1 cellular context compared by ENCODE assay signal in genomic region chr13:26961890-26962615, GRCh38.
TF ChIP-seq lines count a peak whose summit lies in the region.

No MANE protein-coding gene starts in this region.

TF ChIP-seq in HepG2, 621 proteins besides CTCF, POLR2A, EP300 and RAD21 (continued from another document and continues in another):
- peak; percentile 99 for TF ChIP-seq ZNF687 (CRISPR knock-in tag; IDR thresholded peaks at IDR 0.05)
- peak; percentile 81 for TF ChIP-seq MNT (IDR thresholded peaks at IDR 0.05)
- TF ChIP-seq TOPORS (CRISPR knock-in tag; IDR thresholded peaks at IDR 0.05): no peak
- no peak for TF ChIP-seq TBL1XR1 (IDR thresholded peaks at IDR 0.05; ENCODE audit: borderline replicate concordance, low read length, partially characterized antibody)
- no peak for TF ChIP-seq ZNF230 (CRISPR knock-in tag; IDR thresholded peaks at IDR 0.05)
- TF ChIP-seq ZNF614 (CRISPR knock-in tag; IDR thresholded peaks at IDR 0.05; ENCODE audit: borderline replicate concordance): peak; percentile 35; the same call in 1 of the 2 replicates
- no peak for TF ChIP-seq ZNF7 (CRISPR knock-in tag; IDR thresholded peaks at IDR 0.05)
- TF ChIP-seq NCOR1 (IDR thresholded peaks at IDR 0.05; ENCODE audit: borderline replicate concordance, low read length): no peak; the same call in 1 of the 2 replicates
- peak; percentile 71 for TF ChIP-seq DPF2 (CRISPR knock-in tag; IDR thresholded peaks at IDR 0.05; ENCODE audit: borderline replicate concordance, low read depth)
- no peak for TF ChIP-seq ZNF317 (CRISPR knock-in tag; IDR thresholded peaks at IDR 0.05)
- no peak for TF ChIP-seq ZNF749 (CRISPR knock-in tag; IDR thresholded peaks at IDR 0.05; ENCODE audit: borderline replicate concordance)
- TF ChIP-seq ZNF850 (CRISPR knock-in tag; conservative IDR thresholded peaks at IDR 0.05): no peak
- no peak for TF ChIP-seq BRD4 (CRISPR knock-in tag; IDR thresholded peaks at IDR 0.05)
- TF ChIP-seq RELA (CRISPR knock-in tag; IDR thresholded peaks at IDR 0.05): 0 out of 2 replicates have a peak, but pooled peaks have one; percentile 71
- no peak for TF ChIP-seq ZFP90 (CRISPR knock-in tag; IDR thresholded peaks at IDR 0.05; ENCODE audit: borderline replicate concordance)
- TF ChIP-seq DR1 (CRISPR knock-in tag; IDR thresholded peaks at IDR 0.05): no peak
- no peak for TF ChIP-seq SCMH1 (CRISPR knock-in tag; IDR thresholded peaks at IDR 0.05; ENCODE audit: borderline replicate concordance)
- TF ChIP-seq ADNP (CRISPR knock-in tag; IDR thresholded peaks at IDR 0.05): 0 out of 2 replicates have a peak, but pooled peaks have one; percentile 5
- peak; percentile 68; the same call in 1 of the 2 replicates for TF ChIP-seq ZNF318 (CRISPR knock-in tag; IDR thresholded peaks at IDR 0.05)
- TF ChIP-seq ARNT (IDR thresholded peaks at IDR 0.05): no peak
- 0 out of 2 replicates have a peak, but pooled peaks have one; percentile 27 for TF ChIP-seq PATZ1 (CRISPR knock-in tag; IDR thresholded peaks at IDR 0.05)
- TF ChIP-seq RORA (CRISPR knock-in tag; IDR thresholded peaks at IDR 0.05): no peak
- TF ChIP-seq SAP130 (CRISPR knock-in tag; IDR thresholded peaks at IDR 0.05; ENCODE audit: low read depth): peak; percentile 96
- TF ChIP-seq IKZF1 (IDR thresholded peaks at IDR 0.05): no peak
- TF ChIP-seq ZNF343 (CRISPR knock-in tag; IDR thresholded peaks at IDR 0.05): no peak
- peak; percentile 90; the same call in 1 of the 2 replicates for TF ChIP-seq SNAI1 (CRISPR knock-in tag; IDR thresholded peaks at IDR 0.05; ENCODE audit: borderline replicate concordance)
- no peak for TF ChIP-seq ZFP1 (CRISPR knock-in tag; IDR thresholded peaks at IDR 0.05)
- no peak for TF ChIP-seq FLYWCH1 (CRISPR knock-in tag; IDR thresholded peaks at IDR 0.05)
- peak; percentile 64; the same call in 1 of the 2 replicates for TF ChIP-seq ZBTB43 (CRISPR knock-in tag; conservative IDR thresholded peaks at IDR 0.05)
- peak; percentile 43; the same call in 1 of the 2 replicates for TF ChIP-seq ZNF414 (CRISPR knock-in tag; IDR thresholded peaks at IDR 0.05)
- peak; percentile 53; the same call in 1 of the 2 replicates for TF ChIP-seq PITX1 (CRISPR knock-in tag; IDR thresholded peaks at IDR 0.05)
- TF ChIP-seq RBM39 (IDR thresholded peaks at IDR 0.05; ENCODE audit: low read depth, low read length, poor library complexity, severe bottlenecking): no peak
- no peak for TF ChIP-seq CBX1 (IDR thresholded peaks at IDR 0.05; ENCODE audit: low read depth)
- TF ChIP-seq HDAC1 (CRISPR knock-in tag; IDR thresholded peaks at IDR 0.05): peak; percentile 66
- TF ChIP-seq BRF2 (CRISPR knock-in tag; IDR thresholded peaks at IDR 0.05): no peak
- no peak for TF ChIP-seq SOX6 (IDR thresholded peaks at IDR 0.05)
- TF ChIP-seq SOX6 (CRISPR knock-in tag; IDR thresholded peaks at IDR 0.05): peak; percentile 79
- no peak for TF ChIP-seq ZSCAN30 (CRISPR knock-in tag; IDR thresholded peaks at IDR 0.05)
- TF ChIP-seq PHF8 (CRISPR knock-in tag; IDR thresholded peaks at IDR 0.05): no peak
- no peak for TF ChIP-seq ZNF260 (CRISPR knock-in tag; IDR thresholded peaks at IDR 0.05; ENCODE audit: borderline replicate concordance, low read depth)
- TF ChIP-seq ATRX (CRISPR knock-in tag; IDR thresholded peaks at IDR 0.05; ENCODE audit: borderline replicate concordance): no peak
- no peak for TF ChIP-seq RBM22 (optimal IDR thresholded peaks at IDR 0.05; ENCODE audit: low read length)
- no peak for TF ChIP-seq PHB2 (IDR thresholded peaks at IDR 0.05; ENCODE audit: partially characterized antibody)
- no peak for TF ChIP-seq GATAD1 (CRISPR knock-in tag; IDR thresholded peaks at IDR 0.05)
- TF ChIP-seq ZNF773 (CRISPR knock-in tag; IDR thresholded peaks at IDR 0.05; ENCODE audit: borderline replicate concordance): no peak
- TF ChIP-seq SOX13 (IDR thresholded peaks at IDR 0.05): no peak
- peak in 1 of 2 experiments; percentile 63; a peak in 2 of 4 replicates for TF ChIP-seq SOX13 (CRISPR knock-in tag; conservative IDR thresholded peaks at IDR 0.05 in 1 of 2, IDR thresholded peaks at IDR 0.05 in 1 of 2)
- no peak for TF ChIP-seq ZNF253 (CRISPR knock-in tag; IDR thresholded peaks at IDR 0.05; ENCODE audit: borderline replicate concordance)
